8 cellular contexts compared by ENCODE assay signal in the genomic region with DNA sequence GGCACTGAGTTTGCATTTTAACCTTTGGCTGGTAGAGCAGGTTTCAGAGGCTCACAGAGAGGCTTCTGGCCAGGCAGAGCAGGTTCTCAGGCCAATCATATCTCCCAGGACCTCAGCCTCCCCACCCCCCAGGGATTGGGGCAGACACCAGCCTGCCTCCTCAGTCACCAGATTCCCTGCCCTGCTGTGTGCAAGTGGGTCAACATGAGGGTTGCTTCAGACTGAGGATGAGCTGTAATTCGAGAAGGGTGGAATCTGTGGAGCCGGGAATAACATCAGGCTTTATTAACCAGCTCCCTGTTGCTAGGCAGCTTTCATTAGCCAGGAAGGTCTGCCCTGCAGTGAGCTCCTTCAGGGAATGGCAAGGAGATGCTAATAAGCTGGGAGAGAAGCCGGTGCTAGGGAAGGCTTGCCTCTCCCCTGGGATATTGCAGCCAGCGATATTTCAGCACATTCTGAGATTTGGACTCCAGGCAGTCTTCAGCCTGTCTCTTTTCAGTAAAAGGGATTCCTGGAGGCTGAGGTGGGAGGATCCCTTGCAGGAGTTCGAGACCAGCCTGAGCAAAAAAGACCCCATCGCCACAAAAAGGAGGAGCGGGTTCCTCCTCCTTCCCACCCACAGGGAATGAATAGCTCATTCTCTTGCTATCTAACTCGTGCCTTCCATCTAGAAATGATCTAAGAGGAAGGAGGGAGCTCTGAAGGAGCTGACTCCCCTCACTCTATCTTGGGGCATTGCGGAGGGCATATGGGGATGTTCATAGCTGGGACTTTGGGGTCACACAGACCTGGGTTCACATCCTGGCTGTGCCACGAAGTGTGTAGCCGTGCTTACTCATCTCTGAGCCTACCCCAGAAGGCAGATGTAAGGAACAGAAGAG. TPM values are rescaled to one million over a fixed set of nuclear protein-coding genes. Genes with fewer than 3 reads are reported as not detected.
DNase-seq lines count a peak whose midpoint lies in the region; ATAC-seq and TF ChIP-seq lines count a peak whose summit lies in the region.

No MANE protein-coding gene starts in this region.

- DNase-seq in HAP-1 (ENCODE audit: low spot score in 2 of 2) (peak; percentile 70 to 74), NCI-H82 (lab: John Stamatoyannopoulos, UW) (peak; percentile 99), fibroblast of mammary gland (ENCODE audit: low read depth) (peak; percentile 93), neuronal stem cell (ENCODE audit: low spot score) (peak; percentile 88), activated gamma-delta T cell treated with Interleukin-2 at 50 U/mL for 16 hours (no peak)
- DNase-seq in stimulated activated CD4-positive, alpha-beta T cell treated with anti-CD3 and anti-CD28 coated beads, Interleukin-4, amount 100 ng/mL, for 4 hours, result no peak
- no peak for DNase-seq in stimulated activated CD4-positive, alpha-beta T cell treated with anti-CD3 and anti-CD28 coated beads, Interleukin-12 subunit alpha, Interleukin-12 subunit beta, amount 100 ng/mL, for 4 hours

- H4K91ac ChIP-seq in neuronal stem cell (ENCODE audit: low read depth, low read length, poor library complexity), result peak overlapping the region; percentile 41

- H2BK120ac ChIP-seq in neuronal stem cell (ENCODE audit: low read depth, low read length), result peak overlapping the region; percentile 12

- no peak overlapping the region for H3K23ac ChIP-seq in neuronal stem cell (ENCODE audit: low read depth, low read length, poor library complexity)

- no peak overlapping the region for H3K4ac ChIP-seq in neuronal stem cell (ENCODE audit: low read length)

- H3K9me3 ChIP-seq in HAP-1 (no peaks in the 10 kb centered on the region), neuronal stem cell (replicated peaks in 1 of 2; ENCODE audit: control insufficient read depth in 2 of 2, insufficient read depth in 1 of 2, low read depth in 1 of 2, low read length in 2 of 2) (no peaks in the 10 kb centered on the region)

- in situ Hi-C loops in HAP-1 (cut with MboI; ENCODE audit: low sequenced_read_pairs), result no loop called here

- H2BK12ac ChIP-seq in neuronal stem cell (ENCODE audit: low read length), result no peak overlapping the region

- H3K14ac ChIP-seq in neuronal stem cell (ENCODE audit: low read length), result no peak overlapping the region

- H3K9ac ChIP-seq in neuronal stem cell (ENCODE audit: low read depth, low read length, poor library complexity), result peak overlapping the region; percentile 14

- WGBS in neuronal stem cell (ENCODE audit: extremely low coverage in 2 of 2, insufficient read length in 2 of 2, insufficient replicate concordance in 1 of 2), 2 donors, result no CpG with 5 or more reads among the region's 11 CpGs

- H3K4me2 ChIP-seq in neuronal stem cell (ENCODE audit: insufficient read depth, low read length, poor library complexity, severe bottlenecking), result peak overlapping the region; percentile 63

- H3K27me3 ChIP-seq in HAP-1 (ENCODE audit: low read depth) (no peaks in the 10 kb centered on the region), neuronal stem cell (ENCODE audit: control insufficient read depth in 3 of 3, insufficient read depth in 3 of 3, low read depth in 1 of 3, low read length in 3 of 3) (no peaks in the 10 kb centered on the region)

- H3K4me1 ChIP-seq in HAP-1 (no peaks in the 10 kb centered on the region), neuronal stem cell (ENCODE audit: control insufficient read depth in 2 of 2, insufficient read depth in 1 of 2, low read depth in 1 of 2, low read length in 2 of 2) (peaks cover 20 to 22% of the 10 kb centered on the region in 2 donors)

- peak overlapping the region; percentile 22 for H2AK5ac ChIP-seq in neuronal stem cell (ENCODE audit: low read depth, low read length)

- H3K27ac ChIP-seq in neuronal stem cell (replicated peaks; ENCODE audit: low read length), result peak overlapping the region; percentile 96

- no peaks in the 10 kb centered on the region; the same call in 1 of the 2 replicates for H3K36me3 ChIP-seq in HAP-1 (replicated peaks)
- H3K36me3 ChIP-seq in neuronal stem cell (replicated peaks in 1 of 2; ENCODE audit: control insufficient read depth in 2 of 2, insufficient read depth in 2 of 2, low read length in 2 of 2), result peaks cover 13 to 34% of the 10 kb centered on the region in 2 donors

- no peak for ATAC-seq in HG02981 (IDR thresholded peaks at IDR 0.05; ENCODE audit: unreplicated experiment)

- H3K79me1 ChIP-seq in neuronal stem cell (ENCODE audit: low read depth, low read length), result peaks cover 3% of the 10 kb centered on the region

- TF ChIP-seq CTCF in fibroblast of mammary gland (conservative IDR thresholded peaks at IDR 0.05; ENCODE audit: control insufficient read depth, insufficient read depth, low read depth, low read length), result no peak

- H3K18ac ChIP-seq in neuronal stem cell (ENCODE audit: low read length), result peak overlapping the region; percentile 22

- H2AFZ ChIP-seq in neuronal stem cell (ENCODE audit: low read length), result peak overlapping the region; percentile 50

- H2BK15ac ChIP-seq in neuronal stem cell (ENCODE audit: low read length), result no peak overlapping the region

- H3K4me3 ChIP-seq in HAP-1 (no peak overlapping the region), fibroblast of mammary gland (ENCODE audit: control insufficient read depth, low read depth, low read length) (no peak overlapping the region), neuronal stem cell (ENCODE audit: low read length in 2 of 2) (no peak overlapping the region)

- no peak overlapping the region for H4K8ac ChIP-seq in neuronal stem cell (ENCODE audit: low read depth, low read length)

- H2BK5ac ChIP-seq in neuronal stem cell (ENCODE audit: low read length), result peak overlapping the region; percentile 8

RNA-seq across cellular contexts. Expression of a gene that starts 10.7 kb away (rescaled TPM):
- polyA plus RNA-seq in neuronal stem cell (2013, experiment 1 of 2), result 69.6 TPM
- polyA plus RNA-seq in neuronal stem cell (2013, experiment 2 of 2), result 67.4 TPM

RNA-seq across cellular contexts. Expression of a gene that starts 11.8 kb away (rescaled TPM):
- 13.1 TPM for polyA plus RNA-seq in neuronal stem cell (2013, experiment 1 of 2)
- polyA plus RNA-seq in neuronal stem cell (2013, experiment 2 of 2), result 13.0 TPM

RNA-seq across cellular contexts. Expression of a gene that starts 44.3 kb away (rescaled TPM):
- 20.5 TPM for polyA plus RNA-seq in neuronal stem cell (2013, experiment 1 of 2)
- polyA plus RNA-seq in neuronal stem cell (2013, experiment 2 of 2), result 21.3 TPM

RNA-seq across cellular contexts. Expression of a gene that starts 44.5 kb away (rescaled TPM):
- polyA plus RNA-seq in neuronal stem cell (2013, experiment 1 of 2), result 16.6 TPM
- 16.4 TPM for polyA plus RNA-seq in neuronal stem cell (2013, experiment 2 of 2)

RNA-seq across cellular contexts. Expression of a gene that starts 52.8 kb away (rescaled TPM):
- 14.3 TPM for polyA plus RNA-seq in neuronal stem cell (2013, experiment 1 of 2)
- 15.1 TPM for polyA plus RNA-seq in neuronal stem cell (2013, experiment 2 of 2)

Comparison
In these comparisons a context has a peak if more than half of its experiments do, and no peak if none do; other contexts are left out.
1. DNase-seq: peak in HAP-1 (2 of 2), NCI-H82 (single experiment), fibroblast of mammary gland (single experiment) and neuronal stem cell (single experiment); none in stimulated activated CD4-positive, alpha-beta T cell treated with anti-CD3 and anti-CD28 coated beads, Interleukin-4, amount 100 ng/mL, for 4 hours (0 of 2), activated gamma-delta T cell treated with Interleukin-2 at 50 U/mL for 16 hours (single experiment) and stimulated activated CD4-positive, alpha-beta T cell treated with anti-CD3 and anti-CD28 coated beads, Interleukin-12 subunit alpha, Interleukin-12 subunit beta, amount 100 ng/mL, for 4 hours (single experiment).